In the genomic region with DNA sequence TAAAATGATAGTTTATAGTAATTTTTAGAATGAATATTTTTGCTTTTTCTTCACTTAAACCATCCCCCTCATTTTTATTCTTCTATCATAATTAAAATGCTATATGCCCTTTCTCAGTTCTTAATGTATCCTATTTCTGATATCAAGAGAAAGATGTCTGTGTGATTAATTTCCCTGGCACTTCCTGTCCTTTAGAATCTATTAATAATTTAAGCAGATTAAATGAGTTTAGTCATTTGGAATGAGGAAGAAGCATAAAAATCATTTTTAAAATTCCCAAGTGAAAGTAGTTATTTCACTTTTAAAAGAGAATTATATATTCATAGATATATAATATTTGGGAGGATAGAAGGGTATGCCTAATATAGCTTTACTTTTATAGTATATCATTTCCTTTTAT, we compare ENCODE assay signal across 22 cellular contexts. TPM values are rescaled to one million over a fixed set of nuclear protein-coding genes. Genes with fewer than 3 reads are reported as not detected.
DNase-seq lines count a peak whose midpoint lies in the region; ATAC-seq and TF ChIP-seq lines count a peak whose summit lies in the region.
"Had no signal": no experiment of that assay in that cellular context is flagged by ENCODE, and none has a peak within 500 bp of the region (broad histone marks: within the 10 kb centered on the region; RNA-seq: fewer than 3 reads in every experiment).

No MANE protein-coding gene starts in this region.

- H3K4me1 ChIP-seq in ACC112 (ENCODE audit: control insufficient read depth, insufficient read depth, low read length, unreplicated experiment) (peaks cover 34% of the 10 kb centered on the region), lower lobe of right lung (no peaks in the 10 kb centered on the region)

- H3K9me3 ChIP-seq in lower lobe of right lung: no peaks in the 10 kb centered on the region

- peak; percentile 18 for DNase-seq in HT-29 (ENCODE audit: low spot score)
- DNase-seq in brain microvascular endothelial cell: no peak
- DNase-seq in kidney tubule cell (ENCODE audit: low spot score): peak; percentile 80
- DNase-seq in central memory CD4-positive, alpha-beta T cell: no peak
- DNase-seq in lower lobe of right lung: no peak
- DNase-seq: activated CD4-positive, alpha-beta memory T cell treated with anti-CD3 and anti-CD28 coated beads, Interleukin-2, amount 10 ng/mL, durations not matched to agents 7 days and 5 days; activated naive CD4-positive, alpha-beta T cell treated with anti-CD3 and anti-CD28 coated beads for 36 hours; activated T-cell treated with anti-CD3 and anti-CD28 coated beads, Interleukin-2, amount 50 U/mL, for 24 hours; aorta; DMS153; endodermal cell; hippocampal formation; NCI-H1436 treated with DMSO at 0.1 percent for 48 hours; NCI-H2171; posterior cingulate gyrus; stimulated activated CD4-positive, alpha-beta T cell treated with anti-CD3 and anti-CD28 coated beads, Interleukin-2, amount 100 ng/mL, for 48 hours had no signal

- ATAC-seq in lower lobe of right lung: no peak
- ATAC-seq in HG02571 (IDR thresholded peaks at IDR 0.05; ENCODE audit: unreplicated experiment): no peak
- ATAC-seq in HG03432 (IDR thresholded peaks at IDR 0.05; ENCODE audit: unreplicated experiment): no peak
- ATAC-seq: natural killer cell treated with Interleukin-12 subunit alpha and Interleukin-12 subunit beta and Interleukin-15 and Interleukin-18, amount 100 ng/mL, for 72 hours; WTC11 had no signal

- intact Hi-C loops in lower lobe of right lung (cut with DNase I): no loop called here

- in situ Hi-C loops in brain microvascular endothelial cell (cut with HindIII; ENCODE audit: low pct_ligation_motif_present, low sequenced_read_pairs): no loop called here

- peak overlapping the region; percentile 61 for H3K4me3 ChIP-seq in ACC112 (ENCODE audit: low read depth, low read length)
- no peak overlapping the region for H3K4me3 ChIP-seq in brain microvascular endothelial cell (ENCODE audit: low read depth, low read length)
- H3K4me3 ChIP-seq in lower lobe of right lung: no peak overlapping the region

- no peaks in the 10 kb centered on the region for H3K79me2 ChIP-seq in ACC112 (ENCODE audit: control insufficient read depth, insufficient read depth, low read length, unreplicated experiment)

- H3K27me3 ChIP-seq in ACC112 (ENCODE audit: insufficient read depth, low read length) (no peaks in the 10 kb centered on the region), brain microvascular endothelial cell (replicated peaks) (no peaks in the 10 kb centered on the region), lower lobe of right lung (ENCODE audit: low read depth) (no peaks in the 10 kb centered on the region)

- peak overlapping the region; percentile 60 for H2AFZ ChIP-seq in ACC112 (ENCODE audit: low read length, unreplicated experiment)

- H3K36me3 ChIP-seq in ACC112 (ENCODE audit: insufficient read depth, low read length) (no peaks in the 10 kb centered on the region), brain microvascular endothelial cell (replicated peaks) (no peaks in the 10 kb centered on the region), lower lobe of right lung (no peaks in the 10 kb centered on the region)

- TF ChIP-seq CTCF in brain microvascular endothelial cell (IDR thresholded peaks at IDR 0.05; ENCODE audit: low read depth, low read length, missing control alignments) (no peak), lower lobe of right lung (IDR thresholded peaks at IDR 0.05) (no peak)

- H3K27ac ChIP-seq in ACC112 (ENCODE audit: low read depth, low read length) (peak overlapping the region; percentile 79), brain microvascular endothelial cell (peak overlapping the region; percentile 80), lower lobe of right lung (no peak overlapping the region)
- H3K27ac ChIP-seq: C4-2B had no signal

RNA-seq across cellular contexts. Expression of a gene that starts 27.8 kb away (rescaled TPM):
- total RNA-seq in HT-29 (2014; rRNA removed; shearing (Covaris generic)): 25.8 and 31.7 TPM in 2 replicates
- total RNA-seq in lower lobe of right lung: 16.2 TPM

Comparison
In these comparisons a context has a peak if more than half of its experiments do, and no peak if none do; other contexts are left out.
1. DNase-seq: peak in HT-29 (single experiment) and kidney tubule cell (single experiment); none in brain microvascular endothelial cell (single experiment), central memory CD4-positive, alpha-beta T cell (single experiment) and lower lobe of right lung (single experiment).